In genomic region chr7:129503725-129504124, GRCh38 we compare ENCODE assay signal across 1 cellular context.
A peak's percentile ranks its signal among the peaks of the same experiment; 100 is the strongest.
TF ChIP-seq lines count a peak whose summit lies in the region.

No MANE protein-coding gene starts in this region.

TF ChIP-seq in HepG2, 621 proteins besides CTCF, POLR2A, EP300 and RAD21:
- TF ChIP-seq ZNF770 (CRISPR knock-in tag; IDR thresholded peaks at IDR 0.05), result peak; percentile 65; the same call in 1 of the 2 replicates
- TF ChIP-seq SOX5 (CRISPR knock-in tag; IDR thresholded peaks at IDR 0.05; ENCODE audit: borderline replicate concordance), result no peak
- TF ChIP-seq ZSCAN25 (CRISPR knock-in tag; IDR thresholded peaks at IDR 0.05), result no peak
